In genomic region chr3:7447197-7447769, GRCh38 we compare ENCODE assay signal across 14 cellular contexts.
DNase-seq lines count a peak whose midpoint lies in the region; ATAC-seq, FAIRE-seq and TF ChIP-seq lines count a peak whose summit lies in the region.
"Had no signal": no experiment of that assay in that cellular context is flagged by ENCODE, and none has a peak within 500 bp of the region (broad histone marks: within the 10 kb centered on the region; RNA-seq: fewer than 3 reads in every experiment).

No MANE protein-coding gene starts in this region.

- FAIRE-seq in kidney (lab: Jason Lieb, UNC) (no peak), H54 (lab: Jason Lieb, UNC) (no peak)

- TF ChIP-seq POLR2A in H54 (IDR thresholded peaks at IDR 0.05; ENCODE audit: low read depth, low read length) (no peak), lower leg skin (IDR thresholded peaks at IDR 0.05) (no peak)

- H3K79me2 ChIP-seq in OCI-LY7 (ENCODE audit: insufficient read depth, low read depth, low read length): no peaks in the 10 kb centered on the region

- intact Hi-C loops in OCI-LY7 (cut with micrococcal nuclease; ENCODE audit: unreplicated experiment) (no loop called here), kidney (cut with DNase I) (no loop called here), lower leg skin (cut with DNase I; ENCODE audit: low total_unique reads) (no loop called here)

- POLR2A ChIA-PET in OCI-LY7 (lab: Charles Lee): no interaction called here

- no peak overlapping the region for H3K4me2 ChIP-seq in OCI-LY7 (ENCODE audit: low read length)

- H3K27ac ChIP-seq in OCI-LY7 (ENCODE audit: low read depth, low read length, poor library complexity, severe bottlenecking) (no peak overlapping the region), kidney (ENCODE audit: low read depth in 2 of 2, low read length in 2 of 2) (no peak overlapping the region)
- H3K27ac ChIP-seq: heart left ventricle, thoracic aorta had no signal

- DNase-seq in OCI-LY7 (ENCODE audit: low spot score) (peak; percentile 10), kidney (no peak), H54 (ENCODE audit: insufficient read length, low spot score) (no peak), lower leg skin (ENCODE audit: low spot score in 2 of 2) (no peak)
- no peak for DNase-seq in activated T-cell treated with anti-CD3 and anti-CD28 coated beads, Interleukin-2, amount 50 U/mL, for 48 hours
- DNase-seq: anterior cingulate cortex; CD4-positive, CD25-positive, alpha-beta regulatory T cell; effector memory CD8-positive, alpha-beta T cell; heart left ventricle; NCI-H1436 treated with DMSO at 0.1 percent for 48 hours had no signal

- TF ChIP-seq CTCF in OCI-LY7 (conservative IDR thresholded peaks at IDR 0.05; ENCODE audit: low read length): no peak
- TF ChIP-seq CTCF in kidney (IDR thresholded peaks at IDR 0.05; ENCODE audit: borderline replicate concordance, extremely low read depth, insufficient read depth): no peak
- TF ChIP-seq CTCF in lower leg skin (IDR thresholded peaks at IDR 0.05): no peak

- ATAC-seq in GM18870 (IDR thresholded peaks at IDR 0.05; ENCODE audit: unreplicated experiment) (peak; percentile 99), GM21526 (IDR thresholded peaks at IDR 0.05; ENCODE audit: low FRiP score, unreplicated experiment) (peak; percentile 99), HG03064 (IDR thresholded peaks at IDR 0.05; ENCODE audit: low read depth, unreplicated experiment) (peak; percentile 98)
- ATAC-seq: effector memory CD8-positive, alpha-beta T cell; heart left ventricle had no signal

- H3K36me3 ChIP-seq in OCI-LY7 (ENCODE audit: insufficient read depth, low read length) (no peaks in the 10 kb centered on the region), kidney (ENCODE audit: control insufficient read depth in 1 of 2, insufficient read depth in 2 of 2, low read length in 2 of 2) (no peaks in the 10 kb centered on the region)
- H3K36me3 ChIP-seq: heart left ventricle, thoracic aorta had no signal

- no peak overlapping the region for H3K9ac ChIP-seq in kidney (ENCODE audit: low read length in 2 of 2)

- no peaks in the 10 kb centered on the region for H3K4me1 ChIP-seq in OCI-LY7 (ENCODE audit: insufficient read depth, low read length, poor library complexity, severe bottlenecking)
- H3K4me1 ChIP-seq in kidney (ENCODE audit: control insufficient read depth in 1 of 2, insufficient read depth in 1 of 2, low read depth in 1 of 2, low read length in 2 of 2): no peaks in the 10 kb centered on the region

- H2AFZ ChIP-seq in OCI-LY7 (ENCODE audit: low read length): no peak overlapping the region

- H3K9me3 ChIP-seq in OCI-LY7 (ENCODE audit: low read length) (no peaks in the 10 kb centered on the region), kidney (ENCODE audit: control insufficient read depth in 1 of 2, low read length in 2 of 2) (no peaks in the 10 kb centered on the region)
- H3K9me3 ChIP-seq: thoracic aorta had no signal

- 74 to 77% methylated on average over 6 of the region's 6 CpGs for WGBS in lower leg skin, 2 donors

- CTCF ChIA-PET in OCI-LY7 (lab: Charles Lee; ENCODE audit: unreplicated experiment): no interaction called here

- no peaks in the 10 kb centered on the region for H4K20me1 ChIP-seq in OCI-LY7 (ENCODE audit: insufficient read depth, low read length)

- H3K4me3 ChIP-seq in OCI-LY7 (ENCODE audit: low read depth, low read length, poor library complexity, severe bottlenecking) (no peak overlapping the region), kidney (ENCODE audit: low read length in 2 of 2) (no peak overlapping the region), lower leg skin (ENCODE audit: low read depth, poor library complexity, severe bottlenecking) (no peak overlapping the region)
- H3K4me3 ChIP-seq: heart left ventricle, thoracic aorta had no signal

- BruUV-seq in OCI-LY7 (replicated peaks; lab: Mats Ljungman, UMichigan): no TSS peak

- no peaks in the 10 kb centered on the region for H3K9me2 ChIP-seq in OCI-LY7 (ENCODE audit: insufficient read depth, low read length)
